Comparison of ENCODE assay signal across 20 cellular contexts in genomic region chr11:133157180-133157579, GRCh38.
A peak's percentile ranks its signal among the peaks of the same experiment; 100 is the strongest.
DNase-seq lines count a peak whose midpoint lies in the region; ATAC-seq, FAIRE-seq and TF ChIP-seq lines count a peak whose summit lies in the region.
"Had no signal": no experiment of that assay in that cellular context is flagged by ENCODE, and none has a peak within 500 bp of the region (broad histone marks: within the 10 kb centered on the region; RNA-seq: fewer than 3 reads in every experiment).

No MANE protein-coding gene starts in this region.

- DNase-seq in D721Med (ENCODE audit: insufficient read length, low spot score) (no peak), MM.1S (no peak), midbrain (lab: John Stamatoyannopoulos, UW) (peak; percentile 3), GM20000 (ENCODE audit: low spot score) (no peak)
- no peak for DNase-seq in CD4-positive, alpha-beta memory T cell
- DNase-seq: brain microvascular endothelial cell; effector memory CD4-positive, alpha-beta T cell; foreskin fibroblast; HCEC 1CT; NCI-H510A treated with DMSO at 0.1 percent for 48 hours; stimulated activated CD4-positive, alpha-beta T cell treated with anti-CD3 and anti-CD28 coated beads, Interleukin-2, amount 100 ng/mL, for 48 hours; T1000 had no signal

- no peaks in the 10 kb centered on the region for H4K20me1 ChIP-seq in MM.1S (ENCODE audit: insufficient read depth, low read length)

- peaks cover 12% of the 10 kb centered on the region for H3K4me1 Mint-ChIP-seq in brain
- H3K4me1 Mint-ChIP-seq in CD4-positive, alpha-beta memory T cell = peaks cover 0 to 4% (median 0%) of the 10 kb centered on the region in 4 donors
- H3K4me1 Mint-ChIP-seq: B cell; stimulated activated effector memory CD8-positive, alpha-beta T cell treated with anti-CD3 and anti-CD28 coated beads, Interleukin-12 subunit alpha, Interleukin-12 subunit beta, amount 100 ng/mL, for 72 hours had no signal

- H3K9me2 ChIP-seq in MM.1S (replicated peaks; ENCODE audit: insufficient read depth, low read length) = no peaks in the 10 kb centered on the region

- peak overlapping the region in 1 of 5 experiments; percentile 44 for H3K27ac Mint-ChIP-seq in brain
- H3K27ac Mint-ChIP-seq in CD4-positive, alpha-beta memory T cell = no peak overlapping the region
- H3K27ac Mint-ChIP-seq: B cell; stimulated activated effector memory CD8-positive, alpha-beta T cell treated with anti-CD3 and anti-CD28 coated beads, Interleukin-12 subunit alpha, Interleukin-12 subunit beta, amount 100 ng/mL, for 72 hours had no signal

- POLR2A ChIA-PET in CD4-positive, alpha-beta memory T cell (lab: Charles Lee; ENCODE audit: partially characterized antibody) = no interaction called here

- no peak overlapping the region for H3K4me3 Mint-ChIP-seq in brain
- H3K4me3 Mint-ChIP-seq in CD4-positive, alpha-beta memory T cell = no peak overlapping the region
- H3K4me3 Mint-ChIP-seq: B cell; stimulated activated effector memory CD8-positive, alpha-beta T cell treated with anti-CD3 and anti-CD28 coated beads, Interleukin-12 subunit alpha, Interleukin-12 subunit beta, amount 100 ng/mL, for 72 hours had no signal

- ATAC-seq in GM19351 (IDR thresholded peaks at IDR 0.05; ENCODE audit: unreplicated experiment) (no peak), GM21423 (IDR thresholded peaks at IDR 0.05; ENCODE audit: unreplicated experiment) (no peak)
- ATAC-seq: stimulated activated effector memory CD8-positive, alpha-beta T cell treated with anti-CD3 and anti-CD28 coated beads, Interleukin-12 subunit alpha, Interleukin-12 subunit beta, amount 100 ng/mL, for 72 hours had no signal

- TF ChIP-seq CTCF in D721Med (IDR thresholded peaks at IDR 0.05; ENCODE audit: insufficient read depth, missing control alignments) = peak; percentile 19
- peak; percentile 26; the same call in 1 of the 2 replicates for TF ChIP-seq CTCF in MM.1S (IDR thresholded peaks at IDR 0.05; ENCODE audit: low read length)
- peak; percentile 30 to 52 for TF ChIP-seq CTCF in brain (conservative IDR thresholded peaks at IDR 0.05)
- no peak for TF ChIP-seq CTCF in GM20000 (IDR thresholded peaks at IDR 0.05; ENCODE audit: extremely low read depth, missing control alignments)

- H3K9me3 ChIP-seq in MM.1S (replicated peaks; ENCODE audit: insufficient read depth, low read length) = no peaks in the 10 kb centered on the region
- no peaks in the 10 kb centered on the region for H3K9me3 ChIP-seq in CD4-positive, alpha-beta memory T cell (ENCODE audit: control insufficient read depth in 1 of 2, low read length in 2 of 2)
- H3K9me3 ChIP-seq: vagina had no signal

- no peak overlapping the region for H2AFZ ChIP-seq in MM.1S (ENCODE audit: low read length)

- H3K9ac ChIP-seq in MM.1S (ENCODE audit: low read length) = no peak overlapping the region

- CTCF ChIA-PET in CD4-positive, alpha-beta memory T cell (lab: Charles Lee; ENCODE audit: partially characterized antibody) = no interaction called here

- no peaks in the 10 kb centered on the region for H3K27me3 ChIP-seq in MM.1S (replicated peaks; ENCODE audit: insufficient read depth, low read length)
- H3K27me3 ChIP-seq in CD4-positive, alpha-beta memory T cell (ENCODE audit: insufficient read depth, low read length) = no peaks in the 10 kb centered on the region
- H3K27me3 ChIP-seq: brain microvascular endothelial cell, vagina had no signal

- peaks cover 21% of the 10 kb centered on the region for H3K27me3 Mint-ChIP-seq in brain
- peaks cover 2% of the 10 kb centered on the region in 2 donors for H3K27me3 Mint-ChIP-seq in CD4-positive, alpha-beta memory T cell

- no peaks in the 10 kb centered on the region for H3K36me3 Mint-ChIP-seq in brain
- no peaks in the 10 kb centered on the region for H3K36me3 Mint-ChIP-seq in CD4-positive, alpha-beta memory T cell
- H3K36me3 Mint-ChIP-seq: stimulated activated effector memory CD8-positive, alpha-beta T cell treated with anti-CD3 and anti-CD28 coated beads, Interleukin-12 subunit alpha, Interleukin-12 subunit beta, amount 100 ng/mL, for 72 hours had no signal

- peak overlapping the region; percentile 7; the same call in 1 of the 2 replicates for H3K4me2 ChIP-seq in MM.1S (ENCODE audit: low read depth, low read length)

- no peaks in the 10 kb centered on the region for H3K36me3 ChIP-seq in MM.1S (replicated peaks; ENCODE audit: insufficient read depth, low read length)
- no peaks in the 10 kb centered on the region for H3K36me3 ChIP-seq in CD4-positive, alpha-beta memory T cell (ENCODE audit: insufficient read depth, low read length)
- H3K36me3 ChIP-seq: brain microvascular endothelial cell, vagina had no signal

- intact Hi-C loops in CD4-positive, alpha-beta memory T cell (cut with micrococcal nuclease) = no loop called here

- no peak overlapping the region for H3K27ac ChIP-seq in MM.1S (ENCODE audit: low read length)
- no peak overlapping the region for H3K27ac ChIP-seq in CD4-positive, alpha-beta memory T cell (ENCODE audit: low read depth, low read length)
- H3K27ac ChIP-seq: brain microvascular endothelial cell, vagina had no signal

- no peaks in the 10 kb centered on the region for H3K9me3 Mint-ChIP-seq in brain
- H3K9me3 Mint-ChIP-seq in CD4-positive, alpha-beta memory T cell = peaks cover 0 to 4% (median 0%) of the 10 kb centered on the region in 8 donors
- H3K9me3 Mint-ChIP-seq: stimulated activated effector memory CD8-positive, alpha-beta T cell treated with anti-CD3 and anti-CD28 coated beads, Interleukin-12 subunit alpha, Interleukin-12 subunit beta, amount 100 ng/mL, for 72 hours had no signal

- FAIRE-seq in D721Med (lab: Jason Lieb, UNC) = no peak
- FAIRE-seq: G401.6, HTR-8/SVneo had no signal

- H3F3A ChIP-seq in MM.1S (ENCODE audit: insufficient read depth, low read length) = no peaks in the 10 kb centered on the region

- no peaks in the 10 kb centered on the region for H3K4me1 ChIP-seq in MM.1S (ENCODE audit: low read length)
- H3K4me1 ChIP-seq in CD4-positive, alpha-beta memory T cell (ENCODE audit: insufficient read depth, low read length) = no peaks in the 10 kb centered on the region
- H3K4me1 ChIP-seq: vagina had no signal

- H3K4me3 ChIP-seq in MM.1S (ENCODE audit: low read length) = no peak overlapping the region
- H3K4me3 ChIP-seq in CD4-positive, alpha-beta memory T cell (ENCODE audit: low read length in 2 of 2) = no peak overlapping the region
- H3K4me3 ChIP-seq: vagina had no signal

- no peaks in the 10 kb centered on the region for H3K79me2 ChIP-seq in MM.1S (ENCODE audit: low read length)
